In genomic region chr4:182510836-182511235, GRCh38 we compare ENCODE assay signal across 32 cellular contexts.
"Had no signal": no experiment of that assay in that cellular context is flagged by ENCODE, and none has a peak within 500 bp of the region (broad histone marks: within the 10 kb centered on the region; RNA-seq: fewer than 3 reads in every experiment).

No MANE protein-coding gene starts in this region.

- DNase-seq: activated CD4-positive, alpha-beta memory T cell treated with anti-CD3 and anti-CD28 coated beads for 36 hours; activated CD4-positive, alpha-beta T cell treated with anti-CD3 and anti-CD28 coated beads for 36 hours; activated CD4-positive, alpha-beta T cell treated with anti-CD3 and anti-CD28 coated beads, Interleukin-2, amount 10 ng/mL, durations not matched to agents 24 days and 14 days; activated CD4-positive, CD25-positive, alpha-beta regulatory T cell; activated CD4-positive, CD25-positive, alpha-beta regulatory T cell treated with anti-CD3 and anti-CD28 coated beads, Interleukin-2, amount 50 U/mL, for 72 hours; activated CD8-positive, alpha-beta memory T cell treated with anti-CD3 and anti-CD28 coated beads, Interleukin-2, amount 10 ng/mL, durations not matched to agents 7 days and 5 days; activated CD8-positive, alpha-beta memory T cell treated with anti-CD3 and anti-CD28 coated beads, Interleukin-2, amount 50 U/mL, for 4 hours; activated CD8-positive, alpha-beta T cell treated with anti-CD3 and anti-CD28 coated beads, Interleukin-2, amount 10 ng/mL, durations not matched to agents 7 days and 5 days; activated gamma-delta T cell; activated naive CD4-positive, alpha-beta T cell; activated naive CD4-positive, alpha-beta T cell treated with anti-CD3 and anti-CD28 coated beads, Interleukin-2, amount 10 ng/mL, durations not matched to agents 7 days and 5 days; activated naive CD8-positive, alpha-beta T cell treated with anti-CD3 and anti-CD28 coated beads, Interleukin-2, amount 10 ng/mL, durations not matched to agents 7 days and 5 days; activated T-cell treated with anti-CD3 and anti-CD28 coated beads, Interleukin-2, amount 50 U/mL, for 1 hour; activated T-cell treated with anti-CD3 and anti-CD28 coated beads, Interleukin-2, amount 50 U/mL, for 72 hours; central memory CD4-positive, alpha-beta T cell; cerebellar nuclear complex; colonic mucosa; effector CD8-positive, alpha-beta T cell; endodermal cell; esophagus squamous epithelium; foreskin melanocyte; head of caudate nucleus; T-helper 1 cell; T-helper 17 cell; T1000 had no signal

- H3K9me3 ChIP-seq: ascending aorta, breast epithelium, colonic mucosa, esophagus squamous epithelium, gastroesophageal sphincter had no signal

- H3K4me1 Mint-ChIP-seq: activated CD4-positive, alpha-beta T cell treated with anti-CD3 and anti-CD28 coated beads for 36 hours; activated CD4-positive, alpha-beta T cell treated with anti-CD3 and anti-CD28 coated beads, Interleukin-2, amount 10 ng/mL, durations not matched to agents 24 days and 14 days; activated CD8-positive, alpha-beta memory T cell treated with anti-CD3 and anti-CD28 coated beads, Interleukin-2, amount 10 ng/mL, durations not matched to agents 7 days and 5 days; activated naive CD4-positive, alpha-beta T cell treated with anti-CD3 and anti-CD28 coated beads, Interleukin-2, amount 10 ng/mL, durations not matched to agents 7 days and 5 days; activated naive CD8-positive, alpha-beta T cell treated with anti-CD3 and anti-CD28 coated beads, Interleukin-2, amount 10 ng/mL, durations not matched to agents 7 days and 5 days; T-helper 17 cell had no signal

- H3K36me3 ChIP-seq: ascending aorta, breast epithelium, cardiac muscle cell, colonic mucosa, esophagus squamous epithelium, gastroesophageal sphincter had no signal

- H3K9me3 Mint-ChIP-seq: activated CD4-positive, alpha-beta memory T cell treated with anti-CD3 and anti-CD28 coated beads for 36 hours; activated CD4-positive, alpha-beta T cell treated with anti-CD3 and anti-CD28 coated beads, Interleukin-2, amount 10 ng/mL, durations not matched to agents 24 days and 14 days; activated naive CD4-positive, alpha-beta T cell treated with anti-CD3 and anti-CD28 coated beads, Interleukin-2, amount 10 ng/mL, durations not matched to agents 7 days and 5 days; activated naive CD4-positive, alpha-beta T cell treated with anti-CD3 and anti-CD28 coated beads, Interleukin-2, amount 50 U/mL, for 72 hours; activated naive CD8-positive, alpha-beta T cell treated with anti-CD3 and anti-CD28 coated beads, Interleukin-2, amount 10 ng/mL, durations not matched to agents 7 days and 5 days; activated T-cell treated with anti-CD3 and anti-CD28 coated beads, Interleukin-2, amount 50 U/mL, for 72 hours; T-helper 2 cell treated with Interferon-gamma antibody and Interleukin-4, amounts not matched to agents 5 μg/mL and 100 μg/mL, for 36 hours had no signal

- H3K27ac ChIP-seq: ascending aorta, breast epithelium, cardiac muscle cell, colonic mucosa, esophagus squamous epithelium, gastroesophageal sphincter had no signal

- H3K27me3 ChIP-seq: ascending aorta, breast epithelium, cardiac muscle cell, colonic mucosa, esophagus squamous epithelium, gastroesophageal sphincter had no signal

- H3K27me3 Mint-ChIP-seq: activated CD8-positive, alpha-beta memory T cell treated with anti-CD3 and anti-CD28 coated beads, Interleukin-2, amount 10 ng/mL, durations not matched to agents 7 days and 5 days; activated naive CD4-positive, alpha-beta T cell treated with anti-CD3 and anti-CD28 coated beads, Interleukin-2, amount 10 ng/mL, durations not matched to agents 7 days and 5 days; activated naive CD8-positive, alpha-beta T cell treated with anti-CD3 and anti-CD28 coated beads, Interleukin-2, amount 10 ng/mL, durations not matched to agents 7 days and 5 days; brain had no signal

- H3K36me3 Mint-ChIP-seq: activated CD4-positive, alpha-beta memory T cell treated with anti-CD3 and anti-CD28 coated beads for 36 hours; activated CD8-positive, alpha-beta memory T cell treated with anti-CD3 and anti-CD28 coated beads, Interleukin-2, amount 10 ng/mL, durations not matched to agents 7 days and 5 days; activated naive CD4-positive, alpha-beta T cell treated with anti-CD3 and anti-CD28 coated beads, Interleukin-2, amount 10 ng/mL, durations not matched to agents 7 days and 5 days; activated naive CD4-positive, alpha-beta T cell treated with anti-CD3 and anti-CD28 coated beads, Interleukin-2, amount 50 U/mL, for 72 hours; activated naive CD8-positive, alpha-beta T cell treated with anti-CD3 and anti-CD28 coated beads, Interleukin-2, amount 10 ng/mL, durations not matched to agents 7 days and 5 days had no signal

- ATAC-seq: activated CD4-positive, alpha-beta T cell treated with anti-CD3 and anti-CD28 coated beads for 36 hours; activated CD8-positive, alpha-beta memory T cell treated with anti-CD3 and anti-CD28 coated beads, Interleukin-2, amount 10 ng/mL, durations not matched to agents 7 days and 5 days; activated CD8-positive, alpha-beta T cell treated with anti-CD3 and anti-CD28 coated beads, Interleukin-2, amount 10 ng/mL, durations not matched to agents 7 days and 5 days; activated naive CD4-positive, alpha-beta T cell treated with anti-CD3 and anti-CD28 coated beads, Interleukin-2, amount 50 U/mL, for 72 hours; activated T-cell treated with anti-CD3 and anti-CD28 coated beads, Interleukin-2, amount 50 U/mL, for 72 hours; gastroesophageal sphincter; T-helper 17 cell had no signal

- H3K4me3 Mint-ChIP-seq: activated CD4-positive, alpha-beta memory T cell treated with anti-CD3 and anti-CD28 coated beads for 36 hours; activated CD4-positive, alpha-beta T cell treated with anti-CD3 and anti-CD28 coated beads for 36 hours; activated CD4-positive, alpha-beta T cell treated with anti-CD3 and anti-CD28 coated beads, Interleukin-2, amount 10 ng/mL, durations not matched to agents 24 days and 14 days; activated CD8-positive, alpha-beta memory T cell treated with anti-CD3 and anti-CD28 coated beads, Interleukin-2, amount 10 ng/mL, durations not matched to agents 7 days and 5 days; activated CD8-positive, alpha-beta T cell treated with anti-CD3 and anti-CD28 coated beads, Interleukin-2, amount 10 ng/mL, durations not matched to agents 7 days and 5 days; activated naive CD4-positive, alpha-beta T cell treated with anti-CD3 and anti-CD28 coated beads, Interleukin-2, amount 10 ng/mL, durations not matched to agents 7 days and 5 days; activated naive CD8-positive, alpha-beta T cell treated with anti-CD3 and anti-CD28 coated beads, Interleukin-2, amount 10 ng/mL, durations not matched to agents 7 days and 5 days; activated T-cell treated with anti-CD3 and anti-CD28 coated beads, Interleukin-2, amount 50 U/mL, for 72 hours; brain; endodermal cell; T-helper 17 cell; T-helper 2 cell treated with Interferon-gamma antibody and Interleukin-4, amounts not matched to agents 5 μg/mL and 100 μg/mL, for 36 hours had no signal

- H3K4me3 ChIP-seq: ascending aorta, breast epithelium, cardiac muscle cell, colonic mucosa, esophagus squamous epithelium, gastroesophageal sphincter had no signal

- H3K4me1 ChIP-seq: ascending aorta, breast epithelium, colonic mucosa, esophagus squamous epithelium, gastroesophageal sphincter had no signal
